Comparison of ENCODE assay signal across 8 cellular contexts in genomic region chr2:38750011-38750792, GRCh38. TPM values are rescaled to one million over a fixed set of nuclear protein-coding genes. Genes with fewer than 3 reads are reported as not detected.
DNase-seq lines count a peak whose midpoint lies in the region; ATAC-seq, FAIRE-seq and TF ChIP-seq lines count a peak whose summit lies in the region.

No MANE protein-coding gene starts in this region.

- H3K4me1 ChIP-seq in psoas muscle, result peaks cover 32% of the 10 kb centered on the region

- H3K36me3 Mint-ChIP-seq in activated naive CD8-positive, alpha-beta T cell treated with anti-CD3 and anti-CD28 coated beads for 36 hours, result peaks cover 59% of the 10 kb centered on the region

- peaks cover 9 to 48% of the 10 kb centered on the region in 2 donors for H3K36me3 ChIP-seq in psoas muscle (ENCODE audit: insufficient read depth in 1 of 2, low read depth in 1 of 2)

- DNase-seq in NCI-H510A (lab: John Stamatoyannopoulos, UW) (peak; percentile 27), NCI-H510A treated with DMSO at 0.1 percent for 48 hours (lab: John Stamatoyannopoulos, UW) (no peak), RKO (ENCODE audit: low spot score) (peak; percentile 57), left ventricle myocardium superior (peak; percentile 79), psoas muscle (peak; percentile 59 to 74), RCC 7860 (ENCODE audit: low spot score) (no peak)
- DNase-seq in activated naive CD8-positive, alpha-beta T cell treated with anti-CD3 and anti-CD28 coated beads for 36 hours, result peak; percentile 53

- H3K9me3 ChIP-seq in psoas muscle, result no peaks in the 10 kb centered on the region

- H3K27me3 Mint-ChIP-seq in activated naive CD8-positive, alpha-beta T cell treated with anti-CD3 and anti-CD28 coated beads for 36 hours, result peaks cover 11% of the 10 kb centered on the region

- peaks cover 55% of the 10 kb centered on the region for H3K4me1 Mint-ChIP-seq in activated naive CD8-positive, alpha-beta T cell treated with anti-CD3 and anti-CD28 coated beads for 36 hours

- intact Hi-C loops in left ventricle myocardium superior (cut with micrococcal nuclease), result no loop called here
- intact Hi-C loops in psoas muscle (cut with DNase I), result no loop called here

- H3K9me3 Mint-ChIP-seq in activated naive CD8-positive, alpha-beta T cell treated with anti-CD3 and anti-CD28 coated beads for 36 hours, result peaks cover 3% of the 10 kb centered on the region

- WGBS in psoas muscle, 3 donors, result 1% methylated on average over 51 of the region's 51 CpGs

- H3K27me3 ChIP-seq in psoas muscle (ENCODE audit: insufficient read depth in 3 of 3, low read length in 2 of 3), result no peaks in the 10 kb centered on the region

- ATAC-seq in HG02840 (IDR thresholded peaks at IDR 0.05; ENCODE audit: low FRiP score, unreplicated experiment), result peak; percentile 23
- ATAC-seq in left ventricle myocardium superior, result peak; percentile 85
- peak; percentile 72 to 80 (median 76) for ATAC-seq in psoas muscle

- TF ChIP-seq CTCF in psoas muscle (IDR thresholded peaks at IDR 0.05), result no peak

- peak overlapping the region; percentile 98 for H3K4me3 ChIP-seq in psoas muscle

- FAIRE-seq in RCC 7860 (lab: Jason Lieb, UNC), result no peak

- peak overlapping the region; percentile 100 for H3K27ac ChIP-seq in psoas muscle

- H3K27ac Mint-ChIP-seq in activated naive CD8-positive, alpha-beta T cell treated with anti-CD3 and anti-CD28 coated beads for 36 hours, result peak overlapping the region; percentile 100

- peak overlapping the region; percentile 99 for H3K4me3 Mint-ChIP-seq in activated naive CD8-positive, alpha-beta T cell treated with anti-CD3 and anti-CD28 coated beads for 36 hours

RNA-seq across cellular contexts. Expression of gene SRSF7, which starts 1.0 kb away (rescaled TPM):
- 100 to 1,000 TPM; 381 to 392 TPM for total RNA-seq in activated naive CD8-positive, alpha-beta T cell treated with anti-CD3 and anti-CD28 coated beads for 36 hours
- total RNA-seq in left ventricle myocardium superior (54.5 TPM), psoas muscle (10 to 100 TPM; 35.5 to 78.2 (median 56.7) TPM)
- 100 to 1,000 TPM in 1 of 3 donors, 10 to 100 TPM in 2; 26.0 to 111 (median 45.8) TPM for polyA plus RNA-seq in psoas muscle

RNA-seq across cellular contexts. Expression of gene GEMIN6, which starts 27.8 kb away (rescaled TPM):
- 10 to 100 TPM; 38.6 to 43.3 TPM for total RNA-seq in activated naive CD8-positive, alpha-beta T cell treated with anti-CD3 and anti-CD28 coated beads for 36 hours
- total RNA-seq in left ventricle myocardium superior (7.8 TPM), psoas muscle (10 to 100 TPM in 1 of 4 donors, 1 to 10 TPM in 3; 5.6 to 10.8 (median 9.3) TPM)
- polyA plus RNA-seq in psoas muscle, result 10 to 100 TPM in 1 of 3 donors, 1 to 10 TPM in 2; 7.2 to 12.1 (median 9.5) TPM

Comparison
In these comparisons a context has a peak if more than half of its experiments do, and no peak if none do; other contexts are left out.
1. DNase-seq: peak in NCI-H510A (single experiment), RKO (single experiment), activated naive CD8-positive, alpha-beta T cell treated with anti-CD3 and anti-CD28 coated beads for 36 hours (single experiment), left ventricle myocardium superior (single experiment) and psoas muscle (2 of 2); none in NCI-H510A treated with DMSO at 0.1 percent for 48 hours (single experiment) and RCC 7860 (single experiment).
2. ATAC-seq: peak in every context shown above with its lines; median percentile 85 in left ventricle myocardium superior; 76 in psoas muscle; 23 in HG02840.